Comparison of ENCODE assay signal across 22 cellular contexts in genomic region chr1:18654599-18654998, GRCh38. TPM values are rescaled to one million over a fixed set of nuclear protein-coding genes. Genes with fewer than 3 reads are reported as not detected.
DNase-seq lines count a peak whose midpoint lies in the region; ATAC-seq, FAIRE-seq and TF ChIP-seq lines count a peak whose summit lies in the region.
"Had no signal": no experiment of that assay in that cellular context is flagged by ENCODE, and none has a peak within 500 bp of the region (broad histone marks: within the 10 kb centered on the region; RNA-seq: fewer than 3 reads in every experiment).

No MANE protein-coding gene starts in this region.

- H3K27me3 ChIP-seq in BLaER1 treated with 17β-estradiol and CSF1 and Interleukin-3, amounts not matched to agents 10 nM and 100 nM, result peaks cover 38 to 64% (median 45%) of the 10 kb centered on the region in 11 experiments
- peaks cover 14% of the 10 kb centered on the region for H3K27me3 ChIP-seq in bronchial epithelial cell (ENCODE audit: control insufficient read depth, insufficient read depth, low read length)
- H3K27me3 ChIP-seq in neural progenitor cell, result peaks cover 100% of the 10 kb centered on the region

- no peaks in the 10 kb centered on the region for H3K36me3 Mint-ChIP-seq in neural progenitor cell

- peaks cover 84% of the 10 kb centered on the region for H3F3A ChIP-seq in neural progenitor cell (ENCODE audit: low read depth)

- TF ChIP-seq CTCF in bronchial epithelial cell (IDR thresholded peaks at IDR 0.05; ENCODE audit: insufficient read depth, low read length, severe bottlenecking) (no peak), neural progenitor cell (IDR thresholded peaks at IDR 0.05) (no peak)

- peak overlapping the region in 9 of 11 experiments; percentile 68 to 85 (median 79); a peak in 17 of 22 replicates for H3K4me2 ChIP-seq in BLaER1 treated with 17β-estradiol and CSF1 and Interleukin-3, amounts not matched to agents 10 nM and 100 nM
- peak overlapping the region; percentile 59 for H3K4me2 ChIP-seq in neural progenitor cell

- no peaks in the 10 kb centered on the region for H3K9me3 ChIP-seq in BLaER1 treated with 17β-estradiol and CSF1 and Interleukin-3, amounts not matched to agents 10 nM and 100 nM (replicated peaks in 1 of 11)
- no peaks in the 10 kb centered on the region for H3K9me3 ChIP-seq in KOPT-K1 (ENCODE audit: insufficient read depth, low read length, poor library complexity, severe bottlenecking)
- H3K9me3 ChIP-seq in neural progenitor cell (ENCODE audit: low read depth), result no peaks in the 10 kb centered on the region
- H3K9me3 ChIP-seq: Caco-2 had no signal

- peak; percentile 13 for FAIRE-seq in bronchial epithelial cell (lab: Jason Lieb, UNC)
- FAIRE-seq: A204.1, D721Med, G401.6, GM12891, GM19239 had no signal

- no peak for ATAC-seq in GM21360 (IDR thresholded peaks at IDR 0.05; ENCODE audit: unreplicated experiment)
- ATAC-seq: HCT116 had no signal

- no peaks in the 10 kb centered on the region for H3K9me3 Mint-ChIP-seq in neural progenitor cell
- H3K9me3 Mint-ChIP-seq: CD4-positive, alpha-beta T cell; HFFc6 had no signal

- DNase-seq in bronchial epithelial cell (ENCODE audit: low read depth) (no peak), neural progenitor cell (ENCODE audit: low spot score) (no peak), Ammon's horn (ENCODE audit: low spot score) (no peak)
- DNase-seq in stimulated activated CD4-positive, alpha-beta T cell treated with anti-CD3 and anti-CD28 coated beads, Interleukin-15, amount 100 ng/mL, for 24 hours, result no peak
- DNase-seq: ACHN; Caco-2; CD4-positive, alpha-beta T cell; GM23248; HFFc6; IMR-90; KBM-7 had no signal

- H3K27ac ChIP-seq in BLaER1 treated with 17β-estradiol and CSF1 and Interleukin-3, amounts not matched to agents 10 nM and 100 nM, result no peak overlapping the region
- H3K27ac ChIP-seq in KOPT-K1 (ENCODE audit: low read depth, low read length, poor library complexity, severe bottlenecking) (peak overlapping the region; percentile 43), neural progenitor cell (no peak overlapping the region)
- H3K27ac ChIP-seq: GM23248, HL-60 had no signal

- peaks cover 0 to 42% (median 9%) of the 10 kb centered on the region in 11 experiments; a peak in 9 of 22 replicates for H4K20me1 ChIP-seq in BLaER1 treated with 17β-estradiol and CSF1 and Interleukin-3, amounts not matched to agents 10 nM and 100 nM
- peaks cover 96% of the 10 kb centered on the region for H4K20me1 ChIP-seq in neural progenitor cell (ENCODE audit: low read depth)

- no peaks in the 10 kb centered on the region for H3K36me3 ChIP-seq in BLaER1 treated with 17β-estradiol and CSF1 and Interleukin-3, amounts not matched to agents 10 nM and 100 nM
- H3K36me3 ChIP-seq in KOPT-K1 (ENCODE audit: insufficient read depth, low read length), result no peaks in the 10 kb centered on the region
- H3K36me3 ChIP-seq in bronchial epithelial cell (ENCODE audit: control insufficient read depth, insufficient read depth, low read length), result no peaks in the 10 kb centered on the region
- no peaks in the 10 kb centered on the region for H3K36me3 ChIP-seq in neural progenitor cell

- no peak overlapping the region for H3K9ac ChIP-seq in BLaER1 treated with 17β-estradiol and CSF1 and Interleukin-3, amounts not matched to agents 10 nM and 100 nM
- H3K9ac ChIP-seq in neural progenitor cell, result no peak overlapping the region
- H3K9ac ChIP-seq: GM23248 had no signal

- H3K27ac Mint-ChIP-seq in neural progenitor cell, result no peak overlapping the region
- H3K27ac Mint-ChIP-seq: CD4-positive, alpha-beta T cell; HFFc6 had no signal

- H2AFZ ChIP-seq in neural progenitor cell (replicated peaks), result no peak overlapping the region
- H2AFZ ChIP-seq: GM23248 had no signal

- peak overlapping the region; percentile 6 for H3K4me3 Mint-ChIP-seq in neural progenitor cell
- H3K4me3 Mint-ChIP-seq: CD4-positive, alpha-beta T cell; HFFc6 had no signal

- H3K4me1 Mint-ChIP-seq in neural progenitor cell, result peaks cover 84% of the 10 kb centered on the region

- peaks cover 30% of the 10 kb centered on the region for H3K27me3 Mint-ChIP-seq in neural progenitor cell (ENCODE audit: insufficient read depth, low read depth)

- H3K4me1 ChIP-seq in BLaER1 treated with 17β-estradiol and CSF1 and Interleukin-3, amounts not matched to agents 10 nM and 100 nM, result peaks cover 19 to 61% (median 55%) of the 10 kb centered on the region in 10 experiments
- peaks cover 61% of the 10 kb centered on the region for H3K4me1 ChIP-seq in neural progenitor cell

- no peaks in the 10 kb centered on the region for H3K79me2 ChIP-seq in neural progenitor cell (ENCODE audit: low read depth)

- H3K4me3 ChIP-seq in BLaER1 treated with 17β-estradiol and CSF1 and Interleukin-3, amounts not matched to agents 10 nM and 100 nM, result no peak overlapping the region
- H3K4me3 ChIP-seq in bronchial epithelial cell (ENCODE audit: low read depth, low read length) (no peak overlapping the region), neural progenitor cell (no peak overlapping the region)
- H3K4me3 ChIP-seq: GM23248 had no signal

RNA-seq across cellular contexts. Expression of gene PAX7, which starts 24.0 kb away (rescaled TPM):
- total RNA-seq in bronchial epithelial cell (0.13 TPM in 1 of 2 replicates, not detected in the other), neural progenitor cell (ENCODE audit: low replicate concordance) (0.06 and 0.46 TPM in 2 replicates)
- total RNA-seq: CD4-positive, alpha-beta T cell; GM23248; HFFc6; HT1080; IMR-90 had no signal
